ENCODE assay signal across 12 cellular contexts in the genomic region with DNA sequence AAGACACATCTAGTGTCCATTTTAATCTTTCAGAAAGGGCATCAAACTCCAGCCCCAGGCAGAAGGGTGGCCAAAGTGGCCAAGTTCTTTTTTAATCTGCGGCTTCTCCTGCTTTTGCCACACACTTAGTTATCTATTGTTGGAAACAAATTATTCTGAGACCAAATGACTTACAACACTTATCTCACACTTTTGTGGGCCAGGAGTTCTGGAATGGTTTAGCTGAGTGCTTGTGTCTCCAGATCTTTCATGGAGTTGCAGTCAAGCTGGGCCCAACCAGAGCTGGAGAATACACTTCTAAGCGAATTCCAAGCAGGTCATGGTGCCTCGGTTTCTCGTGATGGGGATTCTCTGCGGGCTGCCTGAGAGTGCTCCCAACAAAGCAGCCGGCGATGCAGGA. TPM values are rescaled to one million over a fixed set of nuclear protein-coding genes. Genes with fewer than 3 reads are reported as not detected.
DNase-seq lines count a peak whose midpoint lies in the region; ATAC-seq and TF ChIP-seq lines count a peak whose summit lies in the region.
"Had no signal": no experiment of that assay in that cellular context is flagged by ENCODE, and none has a peak within 500 bp of the region (broad histone marks: within the 10 kb centered on the region; RNA-seq: fewer than 3 reads in every experiment).

No MANE protein-coding gene starts in this region.

- H2AFZ ChIP-seq in PC-9 = no peak overlapping the region
- H2AFZ ChIP-seq: hepatocyte had no signal

- H4K20me1 ChIP-seq in PC-9 (ENCODE audit: insufficient read depth) = no peaks in the 10 kb centered on the region

- CTCF ChIA-PET in PC-9 (lab: Charles Lee) = no interaction called here

- H3K9me3 Mint-ChIP-seq in activated CD4-positive, alpha-beta T cell treated with anti-CD3 and anti-CD28 coated beads, Interleukin-2, amount 10 ng/mL, durations not matched to agents 24 days and 14 days = no peaks in the 10 kb centered on the region
- no peaks in the 10 kb centered on the region for H3K9me3 Mint-ChIP-seq in dendritic cell treated with granulocyte-macrophage colony-stimulating factor and Interleukin-4, amounts not matched to agents 40 ng/mL and 50 ng/mL, for 4 days
- no peaks in the 10 kb centered on the region for H3K9me3 Mint-ChIP-seq in natural killer cell treated with Interleukin-12 subunit alpha and Interleukin-12 subunit beta and Interleukin-15 and Interleukin-18, amount 100 ng/mL, for 72 hours
- H3K9me3 Mint-ChIP-seq: IgD-negative memory B cell had no signal

- peak overlapping the region; percentile 93 for H3K27ac Mint-ChIP-seq in activated CD4-positive, alpha-beta T cell treated with anti-CD3 and anti-CD28 coated beads, Interleukin-2, amount 10 ng/mL, durations not matched to agents 24 days and 14 days
- H3K27ac Mint-ChIP-seq in dendritic cell treated with granulocyte-macrophage colony-stimulating factor and Interleukin-4, amounts not matched to agents 40 ng/mL and 50 ng/mL, for 4 days = peak overlapping the region; percentile 48
- peak overlapping the region; percentile 93 to 94 for H3K27ac Mint-ChIP-seq in natural killer cell treated with Interleukin-12 subunit alpha and Interleukin-12 subunit beta and Interleukin-15 and Interleukin-18, amount 100 ng/mL, for 72 hours

- H3K4me2 ChIP-seq in PC-9 = 0 out of 2 replicates have a peak overlapping the region, but pooled peaks have one; percentile 13
- H3K4me2 ChIP-seq: hepatocyte had no signal

- no peak for ATAC-seq in natural killer cell treated with Interleukin-12 subunit alpha and Interleukin-12 subunit beta and Interleukin-15 and Interleukin-18, amount 100 ng/mL, for 72 hours
- no peak for ATAC-seq in GM19328 (IDR thresholded peaks at IDR 0.05; ENCODE audit: unreplicated experiment)

- H3K79me2 ChIP-seq in PC-9 (ENCODE audit: low read depth) = no peaks in the 10 kb centered on the region
- H3K79me2 ChIP-seq: hepatocyte had no signal

- H3K36me3 ChIP-seq in PC-9 (ENCODE audit: low read depth) = no peaks in the 10 kb centered on the region

- H3K27me3 Mint-ChIP-seq in activated CD4-positive, alpha-beta T cell treated with anti-CD3 and anti-CD28 coated beads, Interleukin-2, amount 10 ng/mL, durations not matched to agents 24 days and 14 days = no peaks in the 10 kb centered on the region
- peaks cover 5% of the 10 kb centered on the region for H3K27me3 Mint-ChIP-seq in dendritic cell treated with granulocyte-macrophage colony-stimulating factor and Interleukin-4, amounts not matched to agents 40 ng/mL and 50 ng/mL, for 4 days
- no peaks in the 10 kb centered on the region for H3K27me3 Mint-ChIP-seq in natural killer cell treated with Interleukin-12 subunit alpha and Interleukin-12 subunit beta and Interleukin-15 and Interleukin-18, amount 100 ng/mL, for 72 hours
- H3K27me3 Mint-ChIP-seq: IgD-negative memory B cell, progenitor cell of endocrine pancreas had no signal

- peak overlapping the region; percentile 78 for H3K4me3 Mint-ChIP-seq in activated CD4-positive, alpha-beta T cell treated with anti-CD3 and anti-CD28 coated beads, Interleukin-2, amount 10 ng/mL, durations not matched to agents 24 days and 14 days
- no peak overlapping the region for H3K4me3 Mint-ChIP-seq in dendritic cell treated with granulocyte-macrophage colony-stimulating factor and Interleukin-4, amounts not matched to agents 40 ng/mL and 50 ng/mL, for 4 days
- H3K4me3 Mint-ChIP-seq in natural killer cell treated with Interleukin-12 subunit alpha and Interleukin-12 subunit beta and Interleukin-15 and Interleukin-18, amount 100 ng/mL, for 72 hours = peak overlapping the region; percentile 91

- no peaks in the 10 kb centered on the region; the same call in 1 of the 2 replicates for H3K9me2 ChIP-seq in PC-9 (ENCODE audit: insufficient read depth)

- H3K36me3 Mint-ChIP-seq in activated CD4-positive, alpha-beta T cell treated with anti-CD3 and anti-CD28 coated beads, Interleukin-2, amount 10 ng/mL, durations not matched to agents 24 days and 14 days (ENCODE audit: low read depth) = peaks cover 11% of the 10 kb centered on the region
- peaks cover 11% of the 10 kb centered on the region for H3K36me3 Mint-ChIP-seq in dendritic cell treated with granulocyte-macrophage colony-stimulating factor and Interleukin-4, amounts not matched to agents 40 ng/mL and 50 ng/mL, for 4 days (ENCODE audit: low read depth)
- no peaks in the 10 kb centered on the region for H3K36me3 Mint-ChIP-seq in natural killer cell treated with Interleukin-12 subunit alpha and Interleukin-12 subunit beta and Interleukin-15 and Interleukin-18, amount 100 ng/mL, for 72 hours

- peaks cover 59% of the 10 kb centered on the region for H3K4me1 ChIP-seq in PC-9 (replicated peaks; ENCODE audit: insufficient read depth)

- intact Hi-C loops in activated CD4-positive, alpha-beta T cell treated with anti-CD3 and anti-CD28 coated beads, Interleukin-2, amount 10 ng/mL, durations not matched to agents 24 days and 14 days (cut with micrococcal nuclease) = loop anchor here (5.0 to 10.0 kb wide), 2 partner anchors 415 to 702 kb away; a partner anchor contains a TSS
- intact Hi-C loops in PC-9 (cut with micrococcal nuclease; ENCODE audit: unreplicated experiment) = no loop called here
- intact Hi-C loops in dendritic cell treated with granulocyte-macrophage colony-stimulating factor and Interleukin-4, amounts not matched to agents 40 ng/mL and 50 ng/mL, for 4 days (cut with micrococcal nuclease) = no loop called here

- H3K27ac ChIP-seq in PC-9 = no peak overlapping the region
- H3K27ac ChIP-seq: hepatocyte had no signal

- POLR2A ChIA-PET in PC-9 (lab: Charles Lee; ENCODE audit: unreplicated experiment) = no interaction called here

- peaks cover 29% of the 10 kb centered on the region for H3F3A ChIP-seq in PC-9 (ENCODE audit: insufficient read depth, low read depth)

- H3K9me3 ChIP-seq in PC-9 (ENCODE audit: insufficient read depth, low read depth) = no peaks in the 10 kb centered on the region

- H3K27me3 ChIP-seq in PC-9 (ENCODE audit: insufficient read depth, low read depth) = no peaks in the 10 kb centered on the region
- H3K27me3 ChIP-seq: hepatocyte had no signal

- no peak overlapping the region for H3K4me3 ChIP-seq in PC-9
- H3K4me3 ChIP-seq: hepatocyte had no signal

- no TSS peak for BruUV-seq in PC-9 (replicated peaks; lab: Mats Ljungman, UMichigan)

- DNase-seq in activated CD4-positive, alpha-beta T cell treated with anti-CD3 and anti-CD28 coated beads, Interleukin-2, amount 10 ng/mL, durations not matched to agents 24 days and 14 days = no peak
- DNase-seq in activated CD4-positive, alpha-beta T cell treated with anti-CD3 and anti-CD28 coated beads for 1 hour = no peak
- DNase-seq in PC-9 = no peak
- no peak for DNase-seq in natural killer cell treated with Interleukin-12 subunit alpha and Interleukin-12 subunit beta and Interleukin-15 and Interleukin-18, amount 100 ng/mL, for 72 hours (ENCODE audit: low spot score)
- no peak for DNase-seq in stimulated activated naive CD4-positive, alpha-beta T cell (lab: John Stamatoyannopoulos, UW)
- no peak for DNase-seq in kidney tubule cell (ENCODE audit: low spot score)
- DNase-seq: NCI-H526 treated with DMSO at 0.1 percent for 48 hours had no signal

- TF ChIP-seq CTCF in PC-9 (conservative IDR thresholded peaks at IDR 0.05) = no peak

- H3K4me1 Mint-ChIP-seq in activated CD4-positive, alpha-beta T cell treated with anti-CD3 and anti-CD28 coated beads, Interleukin-2, amount 10 ng/mL, durations not matched to agents 24 days and 14 days = peaks cover 74% of the 10 kb centered on the region
- peaks cover 23% of the 10 kb centered on the region for H3K4me1 Mint-ChIP-seq in dendritic cell treated with granulocyte-macrophage colony-stimulating factor and Interleukin-4, amounts not matched to agents 40 ng/mL and 50 ng/mL, for 4 days (ENCODE audit: low read depth)
- peaks cover 81 to 87% of the 10 kb centered on the region in 2 donors for H3K4me1 Mint-ChIP-seq in natural killer cell treated with Interleukin-12 subunit alpha and Interleukin-12 subunit beta and Interleukin-15 and Interleukin-18, amount 100 ng/mL, for 72 hours (ENCODE audit: low read depth in 2 of 2)

RNA-seq across cellular contexts. Expression of a gene that starts 4.0 kb away (rescaled TPM):
- total RNA-seq in activated CD4-positive, alpha-beta T cell treated with anti-CD3 and anti-CD28 coated beads, Interleukin-2, amount 10 ng/mL, durations not matched to agents 24 days and 14 days = 7.6 and 8.0 TPM in 2 replicates
- total RNA-seq in PC-9 (2021) = 1.4 and 2.6 TPM in 2 replicates
- 10 to 100 TPM; 26.1 to 60.2 TPM for total RNA-seq in natural killer cell treated with Interleukin-12 subunit alpha and Interleukin-12 subunit beta and Interleukin-15 and Interleukin-18, amount 100 ng/mL, for 72 hours
